Comparison of ENCODE assay signal across 30 cellular contexts in the genomic region with DNA sequence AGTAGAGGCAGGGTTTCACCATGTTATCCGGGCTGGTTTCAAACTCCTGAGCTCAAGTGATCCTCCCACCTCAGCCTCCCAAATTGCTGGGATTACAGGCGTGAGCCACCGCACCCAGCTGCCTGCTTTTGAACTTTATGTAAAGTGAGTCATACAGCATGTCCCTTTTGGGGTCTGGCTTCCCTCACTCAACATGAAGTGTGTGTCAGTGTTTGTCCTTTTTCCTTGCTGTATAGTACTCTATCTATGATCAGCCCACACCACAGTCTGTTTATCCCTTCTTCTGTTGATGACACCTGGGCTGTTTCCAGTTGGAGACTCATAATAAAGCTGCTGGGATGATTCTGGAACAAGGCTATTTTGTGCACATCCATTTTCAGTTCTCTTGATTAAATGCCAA. TPM values are rescaled to one million over a fixed set of nuclear protein-coding genes. Genes with fewer than 3 reads are reported as not detected.
"Had no signal": no experiment of that assay in that cellular context is flagged by ENCODE, and none has a peak within 500 bp of the region (broad histone marks: within the 10 kb centered on the region; RNA-seq: fewer than 3 reads in every experiment).

No MANE protein-coding gene starts in this region.

- H3K27ac Mint-ChIP-seq: activated CD4-positive, alpha-beta T cell treated with anti-CD3 and anti-CD28 coated beads, Interleukin-2, amount 10 ng/mL, durations not matched to agents 7 days and 5 days; activated CD8-positive, alpha-beta T cell treated with anti-CD3 and anti-CD28 coated beads, Interleukin-2, amount 10 ng/mL, durations not matched to agents 7 days and 5 days; activated T-helper 1 cell treated with anti-CD3 and anti-CD28 coated beads, Interleukin-12 subunit alpha, Interleukin-12 subunit beta, Interleukin-2, Interleukin-4 antibody, amounts not matched to agents 30 ng/mL and 10 ng/mL and 1 ng/mL, durations not matched to agents 14 hours and 24 hours and 36 hours; effector memory CD8-positive, alpha-beta T cell; mesothelial cell of epicardium had no signal

- H3K4me3 Mint-ChIP-seq: activated CD4-positive, alpha-beta T cell treated with anti-CD3 and anti-CD28 coated beads, Interleukin-2, amount 10 ng/mL, durations not matched to agents 7 days and 5 days; activated CD8-positive, alpha-beta T cell treated with anti-CD3 and anti-CD28 coated beads, Interleukin-2, amount 10 ng/mL, durations not matched to agents 7 days and 5 days; activated naive CD4-positive, alpha-beta T cell treated with anti-CD3 and anti-CD28 coated beads, Interleukin-2, amount 50 U/mL, for 24 hours; activated T-helper 1 cell treated with anti-CD3 and anti-CD28 coated beads, Interleukin-12 subunit alpha, Interleukin-12 subunit beta, Interleukin-2, Interleukin-4 antibody, amounts not matched to agents 30 ng/mL and 10 ng/mL and 1 ng/mL, durations not matched to agents 14 hours and 24 hours and 36 hours; effector memory CD8-positive, alpha-beta T cell; mesothelial cell of epicardium; natural killer cell had no signal

- H3K4me3 ChIP-seq: adrenal gland, ascending aorta, left lung, thyroid gland, upper lobe of right lung had no signal

- H3K9me3 ChIP-seq: adrenal gland, ascending aorta, left lung, thyroid gland, upper lobe of right lung had no signal

- H3K36me3 ChIP-seq: adrenal gland, ascending aorta, left lung, thyroid gland, upper lobe of right lung had no signal

- H3K9me3 Mint-ChIP-seq: activated CD4-positive, alpha-beta T cell treated with anti-CD3 and anti-CD28 coated beads, Interleukin-2, amount 10 ng/mL, durations not matched to agents 7 days and 5 days; activated naive CD4-positive, alpha-beta T cell treated with anti-CD3 and anti-CD28 coated beads, Interleukin-2, amount 50 U/mL, for 24 hours; activated T-helper 1 cell treated with anti-CD3 and anti-CD28 coated beads, Interleukin-12 subunit alpha, Interleukin-12 subunit beta, Interleukin-2, Interleukin-4 antibody, amounts not matched to agents 30 ng/mL and 10 ng/mL and 1 ng/mL, durations not matched to agents 14 hours and 24 hours and 36 hours; effector memory CD8-positive, alpha-beta T cell; mesothelial cell of epicardium; natural killer cell had no signal

- FAIRE-seq: endothelial cell of umbilical vein, small intestine had no signal

- H3K36me3 Mint-ChIP-seq: natural killer cell had no signal

- ATAC-seq: activated CD8-positive, alpha-beta T cell treated with anti-CD3 and anti-CD28 coated beads, Interleukin-2, amount 10 ng/mL, durations not matched to agents 7 days and 5 days; esophagus mucosa; left lung; sciatic nerve; upper lobe of right lung had no signal

- H3K4me1 ChIP-seq: adrenal gland, thyroid gland, upper lobe of right lung had no signal

- H3K27ac ChIP-seq: adrenal gland, ascending aorta, left lung, thyroid gland, upper lobe of right lung, VCaP had no signal

- DNase-seq: activated CD4-positive, alpha-beta T cell treated with anti-CD3 and anti-CD28 coated beads, Interleukin-2, amount 10 ng/mL, durations not matched to agents 7 days and 5 days; activated CD4-positive, CD25-positive, alpha-beta regulatory T cell treated with anti-CD3 and anti-CD28 coated beads, Interleukin-2, amount 50 U/mL, for 72 hours; activated CD8-positive, alpha-beta T cell treated with anti-CD3 and anti-CD28 coated beads, Interleukin-2, amount 10 ng/mL, durations not matched to agents 7 days and 5 days; activated gamma-delta T cell; adrenal gland; central memory CD4-positive, alpha-beta T cell; dermis blood vessel endothelial cell; effector memory CD8-positive, alpha-beta T cell; foreskin melanocyte; hippocampal formation; kidney glomerular epithelial cell; natural killer cell; small intestine; stimulated activated CD4-positive, alpha-beta T cell treated with anti-CD3 and anti-CD28 coated beads, Interleukin-2, amount 100 ng/mL, for 24 hours; stimulated activated naive CD4-positive, alpha-beta T cell treated with Interleukin-2 at 50 U/mL for 16 hours; substantia nigra; thyroid gland; upper lobe of right lung had no signal

RNA-seq across cellular contexts. Expression of a gene that starts 2.1 kb away (rescaled TPM):
- total RNA-seq: ascending aorta, dermis blood vessel endothelial cell, endothelial cell of umbilical vein, lung microvascular endothelial cell, renal cortical epithelial cell, thyroid gland had no signal
- polyA plus RNA-seq: endothelial cell of umbilical vein had no signal

RNA-seq across cellular contexts. Expression of a gene that starts 11.9 kb away (rescaled TPM):
- total RNA-seq: activated CD4-positive, alpha-beta T cell treated with anti-CD3 and anti-CD28 coated beads, Interleukin-2, amount 10 ng/mL, durations not matched to agents 7 days and 5 days; activated CD8-positive, alpha-beta T cell treated with anti-CD3 and anti-CD28 coated beads, Interleukin-2, amount 10 ng/mL, durations not matched to agents 7 days and 5 days; ascending aorta; dermis blood vessel endothelial cell; endothelial cell of umbilical vein; lung microvascular endothelial cell; osteoblast; sciatic nerve had no signal

RNA-seq across cellular contexts. Expression of a gene that starts 55.4 kb away (rescaled TPM):
- total RNA-seq: dermis blood vessel endothelial cell, endothelial cell of umbilical vein had no signal
